Comparison of ENCODE assay signal across 23 cellular contexts in the genomic region with DNA sequence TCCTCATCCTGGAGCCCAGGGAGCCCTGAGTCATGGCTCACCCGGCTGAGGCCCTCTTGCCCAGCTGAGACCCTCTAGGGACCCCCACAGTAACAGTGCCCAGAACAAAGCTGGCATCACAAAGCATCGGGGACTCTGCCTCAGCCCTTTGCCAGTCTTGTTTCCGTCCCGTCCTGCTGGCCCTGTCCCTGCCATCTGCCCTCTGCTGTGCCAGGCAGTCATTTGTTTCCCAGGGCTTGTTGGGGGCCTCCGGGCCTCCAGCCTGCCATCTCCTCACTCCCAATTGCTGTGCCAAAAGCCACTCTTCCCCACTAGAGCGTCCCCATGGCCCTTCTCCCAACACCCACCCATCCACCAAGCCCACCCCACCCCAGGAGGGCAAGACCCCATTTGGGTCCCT.
DNase-seq lines count a peak whose midpoint lies in the region; ATAC-seq, FAIRE-seq and TF ChIP-seq lines count a peak whose summit lies in the region.
"Had no signal": no experiment of that assay in that cellular context is flagged by ENCODE, and none has a peak within 500 bp of the region (broad histone marks: within the 10 kb centered on the region; RNA-seq: fewer than 3 reads in every experiment).

No MANE protein-coding gene starts in this region.

- no peak for TF ChIP-seq CTCF in RWPE1 (conservative IDR thresholded peaks at IDR 0.05; ENCODE audit: low read depth)
- TF ChIP-seq CTCF in astrocyte (IDR thresholded peaks at IDR 0.05; ENCODE audit: insufficient read depth, low read depth, low read length) = no peak
- TF ChIP-seq CTCF in nephron progenitor cell (IDR thresholded peaks at IDR 0.05) = no peak

- POLR2A ChIA-PET in RWPE1 (lab: Yijun Ruan, JAX; ENCODE audit: low non-redundant PET) = no interaction called here
- POLR2A ChIA-PET in naive thymus-derived CD4-positive, alpha-beta T cell (lab: Charles Lee) = no interaction called here

- no peaks in the 10 kb centered on the region for H3K79me2 ChIP-seq in astrocyte (ENCODE audit: insufficient read depth, low read length)

- H3K27me3 Mint-ChIP-seq in astrocyte (ENCODE audit: low read depth, unreplicated experiment) (no peaks in the 10 kb centered on the region), nephron progenitor cell (ENCODE audit: low read depth, poor library complexity) (no peaks in the 10 kb centered on the region)
- H3K27me3 Mint-ChIP-seq in naive thymus-derived CD4-positive, alpha-beta T cell = no peaks in the 10 kb centered on the region

- H3K4me1 ChIP-seq in astrocyte (ENCODE audit: insufficient read depth, low read length) = no peaks in the 10 kb centered on the region
- no peaks in the 10 kb centered on the region for H3K4me1 ChIP-seq in naive thymus-derived CD4-positive, alpha-beta T cell (ENCODE audit: control insufficient read depth in 2 of 2, insufficient read depth in 2 of 2, low read length in 2 of 2)
- H3K4me1 ChIP-seq: Caco-2 had no signal

- H3K9me3 ChIP-seq in astrocyte (ENCODE audit: insufficient read depth, low read depth, low read length) = no peaks in the 10 kb centered on the region
- H3K9me3 ChIP-seq in naive thymus-derived CD4-positive, alpha-beta T cell (ENCODE audit: control insufficient read depth in 2 of 3, low read length in 3 of 3) = no peaks in the 10 kb centered on the region
- H3K9me3 ChIP-seq: Caco-2, SK-N-SH had no signal

- H3K4me3 ChIP-seq in astrocyte (ENCODE audit: insufficient read depth, low read depth, low read length) = no peak overlapping the region
- no peak overlapping the region for H3K4me3 ChIP-seq in naive thymus-derived CD4-positive, alpha-beta T cell (ENCODE audit: low read length)
- H3K4me3 ChIP-seq: GM12878 had no signal

- peaks cover 27% of the 10 kb centered on the region for H3K36me3 ChIP-seq in astrocyte (ENCODE audit: insufficient read depth, low read length)
- H3K36me3 ChIP-seq in naive thymus-derived CD4-positive, alpha-beta T cell (ENCODE audit: control insufficient read depth in 2 of 3, insufficient read depth in 3 of 3, low read length in 3 of 3) = peaks cover 0 to 96% (median 27%) of the 10 kb centered on the region in 3 experiments

- no peak for ATAC-seq in stimulated activated effector memory CD8-positive, alpha-beta T cell treated with anti-CD3 and anti-CD28 coated beads, Interleukin-12 subunit alpha, Interleukin-12 subunit beta, amount 100 ng/mL, for 72 hours
- ATAC-seq in HG03457 (IDR thresholded peaks at IDR 0.05; ENCODE audit: unreplicated experiment) = no peak
- ATAC-seq in naive thymus-derived CD4-positive, alpha-beta T cell = no peak
- ATAC-seq: CD8-positive, alpha-beta T cell; GM12878; HepG2 had no signal

- H3K27ac Mint-ChIP-seq in astrocyte (ENCODE audit: unreplicated experiment) (peak overlapping the region; percentile 53), nephron progenitor cell (peak overlapping the region; percentile 93)
- peak overlapping the region; percentile 65 for H3K27ac Mint-ChIP-seq in stimulated activated effector memory CD8-positive, alpha-beta T cell treated with anti-CD3 and anti-CD28 coated beads, Interleukin-12 subunit alpha, Interleukin-12 subunit beta, amount 100 ng/mL, for 72 hours
- H3K27ac Mint-ChIP-seq in naive thymus-derived CD4-positive, alpha-beta T cell = peak overlapping the region in 1 of 9 donors; percentile 48
- H3K27ac Mint-ChIP-seq: CD8-positive, alpha-beta T cell had no signal

- H3K36me3 Mint-ChIP-seq in astrocyte (ENCODE audit: low read depth, unreplicated experiment) = peaks cover 11% of the 10 kb centered on the region
- peaks cover 59% of the 10 kb centered on the region for H3K36me3 Mint-ChIP-seq in nephron progenitor cell (ENCODE audit: low read depth)
- H3K36me3 Mint-ChIP-seq in stimulated activated effector memory CD8-positive, alpha-beta T cell treated with anti-CD3 and anti-CD28 coated beads, Interleukin-12 subunit alpha, Interleukin-12 subunit beta, amount 100 ng/mL, for 72 hours = peaks cover 78% of the 10 kb centered on the region
- peaks cover 0 to 32% (median 0%) of the 10 kb centered on the region in 5 donors for H3K36me3 Mint-ChIP-seq in naive thymus-derived CD4-positive, alpha-beta T cell

- H3K4me2 ChIP-seq in astrocyte (ENCODE audit: low read length) = no peak overlapping the region
- H3K4me2 ChIP-seq: SK-N-SH had no signal

- H3K4me3 Mint-ChIP-seq in astrocyte (ENCODE audit: unreplicated experiment) (no peak overlapping the region), nephron progenitor cell (no peak overlapping the region)
- no peak overlapping the region for H3K4me3 Mint-ChIP-seq in stimulated activated effector memory CD8-positive, alpha-beta T cell treated with anti-CD3 and anti-CD28 coated beads, Interleukin-12 subunit alpha, Interleukin-12 subunit beta, amount 100 ng/mL, for 72 hours
- H3K4me3 Mint-ChIP-seq in naive thymus-derived CD4-positive, alpha-beta T cell = no peak overlapping the region
- H3K4me3 Mint-ChIP-seq: CD8-positive, alpha-beta T cell had no signal

- FAIRE-seq in astrocyte (lab: Jason Lieb, UNC) = no peak
- FAIRE-seq: GM12878, HepG2, RCC 7860 had no signal

- peaks cover 39% of the 10 kb centered on the region for H4K20me1 ChIP-seq in astrocyte (ENCODE audit: insufficient read depth, low read length)

- H3K9ac ChIP-seq in astrocyte (ENCODE audit: low read length) = no peak overlapping the region
- H3K9ac ChIP-seq: SK-N-SH had no signal

- no peaks in the 10 kb centered on the region for H3K27me3 ChIP-seq in astrocyte (ENCODE audit: insufficient read depth, low read length)
- H3K27me3 ChIP-seq in naive thymus-derived CD4-positive, alpha-beta T cell (ENCODE audit: control insufficient read depth in 2 of 2, insufficient read depth in 2 of 2, low read length in 2 of 2) = no peaks in the 10 kb centered on the region

- intact Hi-C loops in naive thymus-derived CD4-positive, alpha-beta T cell (cut with micrococcal nuclease) = no loop called here

- H3K27ac ChIP-seq in RWPE1 = peak overlapping the region; percentile 15; the same call in 1 of the 2 replicates
- no peak overlapping the region for H3K27ac ChIP-seq in astrocyte (ENCODE audit: low read depth, low read length)
- no peak overlapping the region for H3K27ac ChIP-seq in naive thymus-derived CD4-positive, alpha-beta T cell (ENCODE audit: low read depth, low read length)
- H3K27ac ChIP-seq: C4-2B had no signal

- H2AFZ ChIP-seq in astrocyte (ENCODE audit: low read depth, low read length) = no peak overlapping the region

- CTCF ChIA-PET in RWPE1 (lab: Yijun Ruan, JAX) = no interaction called here
- CTCF ChIA-PET in naive thymus-derived CD4-positive, alpha-beta T cell (lab: Charles Lee) = no interaction called here

- H3K9me3 Mint-ChIP-seq in astrocyte (ENCODE audit: unreplicated experiment) (no peaks in the 10 kb centered on the region), nephron progenitor cell (no peaks in the 10 kb centered on the region)
- H3K9me3 Mint-ChIP-seq in stimulated activated effector memory CD8-positive, alpha-beta T cell treated with anti-CD3 and anti-CD28 coated beads, Interleukin-12 subunit alpha, Interleukin-12 subunit beta, amount 100 ng/mL, for 72 hours = no peaks in the 10 kb centered on the region
- no peaks in the 10 kb centered on the region for H3K9me3 Mint-ChIP-seq in naive thymus-derived CD4-positive, alpha-beta T cell
- H3K9me3 Mint-ChIP-seq: CD8-positive, alpha-beta T cell had no signal

- H3K4me1 Mint-ChIP-seq in astrocyte (ENCODE audit: low read depth, unreplicated experiment) (no peaks in the 10 kb centered on the region), nephron progenitor cell (no peaks in the 10 kb centered on the region)
- H3K4me1 Mint-ChIP-seq in stimulated activated effector memory CD8-positive, alpha-beta T cell treated with anti-CD3 and anti-CD28 coated beads, Interleukin-12 subunit alpha, Interleukin-12 subunit beta, amount 100 ng/mL, for 72 hours = no peaks in the 10 kb centered on the region
- no peaks in the 10 kb centered on the region for H3K4me1 Mint-ChIP-seq in naive thymus-derived CD4-positive, alpha-beta T cell

- DNase-seq in RWPE1 (ENCODE audit: low spot score) (no peak), astrocyte (ENCODE audit: low read depth) (no peak), nephron progenitor cell (no peak), GM19240 (ENCODE audit: insufficient read length, low spot score) (no peak)
- no peak for DNase-seq in stimulated activated effector memory CD8-positive, alpha-beta T cell treated with anti-CD3 and anti-CD28 coated beads, Interleukin-12 subunit alpha, Interleukin-12 subunit beta, amount 100 ng/mL, for 72 hours (ENCODE audit: low spot score in 2 of 2)
- no peak for DNase-seq in naive thymus-derived CD4-positive, alpha-beta T cell
- DNase-seq: Caco-2; CD8-positive, alpha-beta T cell; GDM1; MV-4-11; NCI-H1105 treated with DMSO at 0.1 percent for 48 hours; NCI-H146; NCI-H1930; NCI-H2107; NCI-H446; NCI-H524 treated with DMSO at 0.1 percent for 48 hours; NCI-H774; SK-N-SH had no signal
